In the genomic region with DNA sequence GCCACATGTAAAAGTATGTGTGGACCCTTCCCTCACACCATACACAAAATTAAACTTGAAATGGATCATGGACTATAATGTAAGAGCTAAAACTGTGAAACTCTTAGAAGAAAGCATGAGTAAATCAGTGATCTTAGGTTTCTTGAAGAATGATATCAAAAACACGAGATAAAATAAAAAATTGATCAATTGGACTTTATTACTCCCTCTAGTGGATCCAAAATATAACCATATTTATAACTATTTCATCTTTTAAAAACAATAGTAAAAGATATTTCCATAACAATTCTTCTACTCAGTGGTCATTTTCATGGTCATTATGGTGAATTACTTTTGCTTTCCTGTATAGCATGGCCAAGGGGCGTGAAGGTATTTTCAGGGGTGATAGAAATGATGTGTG, we compare ENCODE assay signal across 21 cellular contexts.
DNase-seq lines count a peak whose midpoint lies in the region; ATAC-seq and TF ChIP-seq lines count a peak whose summit lies in the region.
"Had no signal": no experiment of that assay in that cellular context is flagged by ENCODE, and none has a peak within 500 bp of the region (broad histone marks: within the 10 kb centered on the region; RNA-seq: fewer than 3 reads in every experiment).

No MANE protein-coding gene starts in this region.

- no peak overlapping the region for H3K27ac Mint-ChIP-seq in Calu3 (ENCODE audit: unreplicated experiment)
- H3K27ac Mint-ChIP-seq: activated B cell treated with CpG ODN at 0.5 μM for 24 hours; natural killer cell treated with Interleukin-12 subunit alpha and Interleukin-12 subunit beta and Interleukin-15 and Interleukin-18, amount 100 ng/mL, for 72 hours; T-helper 17 cell had no signal

- H3K4me3 Mint-ChIP-seq in Calu3 (ENCODE audit: low read depth, unreplicated experiment): no peak overlapping the region
- H3K4me3 Mint-ChIP-seq: activated B cell treated with CpG ODN at 0.5 μM for 24 hours; natural killer cell treated with Interleukin-12 subunit alpha and Interleukin-12 subunit beta and Interleukin-15 and Interleukin-18, amount 100 ng/mL, for 72 hours; T-helper 17 cell had no signal

- CTCF ChIA-PET in Calu3 (lab: Charles Lee): interaction anchor here (0.8 to 1.5 kb wide), 5 partner anchors 13 to 220 kb away, joined by 3 to 17 read pairs (median 4); no protein-coding TSS in a partner anchor

- ATAC-seq in HG02763 (IDR thresholded peaks at IDR 0.05; ENCODE audit: unreplicated experiment): no peak
- ATAC-seq: natural killer cell treated with Interleukin-12 subunit alpha and Interleukin-12 subunit beta and Interleukin-15 and Interleukin-18, amount 100 ng/mL, for 72 hours; T-helper 17 cell had no signal

- H3K4me1 Mint-ChIP-seq in Calu3 (ENCODE audit: low read depth, unreplicated experiment): no peaks in the 10 kb centered on the region
- H3K4me1 Mint-ChIP-seq: activated B cell treated with CpG ODN at 0.5 μM for 24 hours, T-helper 17 cell had no signal

- DNase-seq in Calu3 (no peak), RKO (ENCODE audit: low spot score) (peak; percentile 3), fibroblast of peridontal ligament (ENCODE audit: extremely low read depth) (peak; percentile 27), activated T-cell treated with anti-CD3 and anti-CD28 coated beads for 4 hours (no peak), substantia nigra (lab: John Stamatoyannopoulos, UW) (no peak)
- DNase-seq in activated CD8-positive, alpha-beta memory T cell treated with anti-CD3 and anti-CD28 coated beads for 24 hours: no peak
- DNase-seq: activated B cell treated with CpG ODN at 0.5 μM for 24 hours, AML-193, amygdala, glutamatergic neuron, HCEC 1CT, mammary epithelial cell, NCI-H748 treated with DMSO at 0.1 percent for 48 hours, retina, stomach, T-helper 17 cell, uterus had no signal

- intact Hi-C loops in Calu3 (cut with micrococcal nuclease; ENCODE audit: unreplicated experiment): loop anchor here (1.0 to 5.0 kb wide), 2 partner anchors 205 to 219 kb away; no protein-coding TSS in a partner anchor

- BruUV-seq in Calu3 (replicated peaks; lab: Mats Ljungman, UMichigan): no TSS peak

- H3K27me3 Mint-ChIP-seq in Calu3 (ENCODE audit: unreplicated experiment): peaks cover 65% of the 10 kb centered on the region

- no peaks in the 10 kb centered on the region for H3K36me3 Mint-ChIP-seq in Calu3 (ENCODE audit: insufficient read depth, unreplicated experiment)

- H3K27ac ChIP-seq in 22Rv1 (no peak overlapping the region), substantia nigra (ENCODE audit: low read depth, low read length, poor library complexity, severe bottlenecking) (no peak overlapping the region)
- H3K27ac ChIP-seq: coronary artery, stomach, uterus had no signal

- no peaks in the 10 kb centered on the region for H3K9me3 Mint-ChIP-seq in Calu3 (ENCODE audit: low read depth, unreplicated experiment)
- H3K9me3 Mint-ChIP-seq: natural killer cell treated with Interleukin-12 subunit alpha and Interleukin-12 subunit beta and Interleukin-15 and Interleukin-18, amount 100 ng/mL, for 72 hours had no signal

- TF ChIP-seq CTCF in 22Rv1 (IDR thresholded peaks at IDR 0.05): peak; percentile 52
- TF ChIP-seq CTCF in Calu3 (IDR thresholded peaks at IDR 0.05; ENCODE audit: unreplicated experiment): peak; percentile 35

Comparison
In these comparisons a context has a peak if more than half of its experiments do, and no peak if none do; other contexts are left out.
1. DNase-seq: peak in RKO (single experiment) and fibroblast of peridontal ligament (single experiment); none in Calu3 (single experiment), activated T-cell treated with anti-CD3 and anti-CD28 coated beads for 4 hours (single experiment), substantia nigra (0 of 49) and activated CD8-positive, alpha-beta memory T cell treated with anti-CD3 and anti-CD28 coated beads for 24 hours (single experiment).